9 cellular contexts compared by ENCODE assay signal in the genomic region with DNA sequence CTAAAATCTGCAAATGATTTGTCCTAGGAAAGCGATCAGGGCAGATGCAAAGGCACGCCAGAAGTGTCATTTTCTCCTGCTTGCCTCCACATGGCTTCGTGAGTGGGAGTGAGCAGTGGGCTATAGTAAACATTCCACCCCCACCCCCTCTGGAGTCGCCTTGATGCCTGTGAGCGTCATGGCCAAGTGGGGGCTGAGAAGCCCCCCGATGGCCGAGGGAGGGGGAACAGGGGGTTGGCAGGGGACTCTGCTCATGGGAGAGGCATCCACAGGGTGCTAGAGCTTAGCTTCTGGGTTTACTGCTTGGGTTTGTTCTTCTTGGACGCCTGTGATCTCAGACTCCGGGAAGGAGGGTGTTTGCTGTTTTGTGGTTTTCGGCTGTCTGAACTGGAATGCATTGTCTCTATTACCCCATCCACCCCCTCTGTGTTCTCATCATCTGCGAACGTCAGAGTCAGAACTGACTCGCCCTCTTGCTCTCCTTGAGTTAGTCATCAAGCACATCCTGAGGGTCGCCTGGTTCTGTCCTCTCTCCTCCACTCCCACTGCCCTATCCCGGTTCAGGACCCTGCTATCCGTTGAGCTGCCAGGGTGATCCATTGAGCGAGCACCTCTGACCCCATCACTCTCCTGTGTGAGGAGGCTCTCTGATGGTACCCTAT. TPM values are rescaled to one million over a fixed set of nuclear protein-coding genes. Genes with fewer than 3 reads are reported as not detected.
A peak's percentile ranks its signal among the peaks of the same experiment; 100 is the strongest.
DNase-seq lines count a peak whose midpoint lies in the region; ATAC-seq, FAIRE-seq and TF ChIP-seq lines count a peak whose summit lies in the region.
"Had no signal": no experiment of that assay in that cellular context is flagged by ENCODE, and none has a peak within 500 bp of the region (broad histone marks: within the 10 kb centered on the region; RNA-seq: fewer than 3 reads in every experiment).

No MANE protein-coding gene starts in this region.

- H3K4me1 Mint-ChIP-seq in activated T-helper 1 cell treated with anti-CD3 and anti-CD28 coated beads, Interleukin-12 subunit alpha, Interleukin-12 subunit beta, Interleukin-2, Interleukin-4 antibody, amounts not matched to agents 30 ng/mL and 10 ng/mL and 1 ng/mL, durations not matched to agents 14 hours and 24 hours and 36 hours (ENCODE audit: low read depth), result peaks cover 95% of the 10 kb centered on the region

- peak overlapping the region; percentile 81 for H3K27ac Mint-ChIP-seq in activated T-helper 1 cell treated with anti-CD3 and anti-CD28 coated beads, Interleukin-12 subunit alpha, Interleukin-12 subunit beta, Interleukin-2, Interleukin-4 antibody, amounts not matched to agents 30 ng/mL and 10 ng/mL and 1 ng/mL, durations not matched to agents 14 hours and 24 hours and 36 hours
- H3K27ac Mint-ChIP-seq: dendritic cell treated with granulocyte-macrophage colony-stimulating factor and Interleukin-4, amounts not matched to agents 40 ng/mL and 50 ng/mL, for 4 days had no signal

- peaks cover 4% of the 10 kb centered on the region for H3K36me3 Mint-ChIP-seq in activated T-helper 1 cell treated with anti-CD3 and anti-CD28 coated beads, Interleukin-12 subunit alpha, Interleukin-12 subunit beta, Interleukin-2, Interleukin-4 antibody, amounts not matched to agents 30 ng/mL and 10 ng/mL and 1 ng/mL, durations not matched to agents 14 hours and 24 hours and 36 hours (ENCODE audit: low read depth)

- H3K27me3 Mint-ChIP-seq in activated T-helper 1 cell treated with anti-CD3 and anti-CD28 coated beads, Interleukin-12 subunit alpha, Interleukin-12 subunit beta, Interleukin-2, Interleukin-4 antibody, amounts not matched to agents 30 ng/mL and 10 ng/mL and 1 ng/mL, durations not matched to agents 14 hours and 24 hours and 36 hours (ENCODE audit: insufficient read depth), result no peaks in the 10 kb centered on the region

- WGBS in right cardiac atrium, result 59% methylated on average over 17 of the region's 17 CpGs

- peak; percentile 91 for DNase-seq in AG08396 (ENCODE audit: low spot score)
- DNase-seq in MV-4-11 (lab: John Stamatoyannopoulos, UW), result peak; percentile 72
- DNase-seq in activated T-helper 1 cell treated with anti-CD3 and anti-CD28 coated beads, Interleukin-12 subunit alpha, Interleukin-12 subunit beta, Interleukin-2, Interleukin-4 antibody, amounts not matched to agents 30 ng/mL and 10 ng/mL and 1 ng/mL, durations not matched to agents 14 hours and 24 hours and 36 hours (ENCODE audit: low spot score), result no peak
- DNase-seq in right cardiac atrium, result peak in 2 of 3 donors; percentile 46 to 61
- DNase-seq in urothelium cell line (ENCODE audit: low spot score), result peak; percentile 93
- no peak for DNase-seq in NCI-H774 (lab: John Stamatoyannopoulos, UW)
- DNase-seq in D721Med (ENCODE audit: insufficient read length, low spot score), result no peak

- no peak overlapping the region for H3K4me3 ChIP-seq in right cardiac atrium (ENCODE audit: low read length)

- H3K9me3 Mint-ChIP-seq in activated T-helper 1 cell treated with anti-CD3 and anti-CD28 coated beads, Interleukin-12 subunit alpha, Interleukin-12 subunit beta, Interleukin-2, Interleukin-4 antibody, amounts not matched to agents 30 ng/mL and 10 ng/mL and 1 ng/mL, durations not matched to agents 14 hours and 24 hours and 36 hours, result no peaks in the 10 kb centered on the region
- H3K9me3 Mint-ChIP-seq: dendritic cell treated with granulocyte-macrophage colony-stimulating factor and Interleukin-4, amounts not matched to agents 40 ng/mL and 50 ng/mL, for 4 days had no signal

- TF ChIP-seq CTCF in D721Med (IDR thresholded peaks at IDR 0.05; ENCODE audit: insufficient read depth, missing control alignments), result no peak

- FAIRE-seq in urothelium cell line (lab: Jason Lieb, UNC) (peak; percentile 94), D721Med (lab: Jason Lieb, UNC) (no peak)

- no peaks in the 10 kb centered on the region for H3K9me3 ChIP-seq in right cardiac atrium (ENCODE audit: control insufficient read depth, low read length)

- peak overlapping the region; percentile 16 for H3K27ac ChIP-seq in right cardiac atrium (ENCODE audit: low read length)

- intact Hi-C loops in activated T-helper 1 cell treated with anti-CD3 and anti-CD28 coated beads, Interleukin-12 subunit alpha, Interleukin-12 subunit beta, Interleukin-2, Interleukin-4 antibody, amounts not matched to agents 30 ng/mL and 10 ng/mL and 1 ng/mL, durations not matched to agents 14 hours and 24 hours and 36 hours (cut with micrococcal nuclease), result no loop called here
- intact Hi-C loops in right cardiac atrium (cut with DNase I), result loop anchor here in 1 of 4 donors (10.0 kb wide), 1 partner anchor 49 kb away; no protein-coding TSS in a partner anchor

- H3K27me3 ChIP-seq in right cardiac atrium (ENCODE audit: control insufficient read depth, insufficient read depth), result no peaks in the 10 kb centered on the region

- H3K4me3 Mint-ChIP-seq in activated T-helper 1 cell treated with anti-CD3 and anti-CD28 coated beads, Interleukin-12 subunit alpha, Interleukin-12 subunit beta, Interleukin-2, Interleukin-4 antibody, amounts not matched to agents 30 ng/mL and 10 ng/mL and 1 ng/mL, durations not matched to agents 14 hours and 24 hours and 36 hours, result peak overlapping the region; percentile 44
- H3K4me3 Mint-ChIP-seq: dendritic cell treated with granulocyte-macrophage colony-stimulating factor and Interleukin-4, amounts not matched to agents 40 ng/mL and 50 ng/mL, for 4 days had no signal

- ATAC-seq in right cardiac atrium (peak; percentile 53 to 81), GM21447 (IDR thresholded peaks at IDR 0.05; ENCODE audit: unreplicated experiment) (no peak)

- no peaks in the 10 kb centered on the region for H3K4me1 ChIP-seq in right cardiac atrium (ENCODE audit: control insufficient read depth, insufficient read depth, low read length)

RNA-seq across cellular contexts. Expression of a gene that starts 15.4 kb away (rescaled TPM):
- total RNA-seq in activated T-helper 1 cell treated with anti-CD3 and anti-CD28 coated beads, Interleukin-12 subunit alpha, Interleukin-12 subunit beta, Interleukin-2, Interleukin-4 antibody, amounts not matched to agents 30 ng/mL and 10 ng/mL and 1 ng/mL, durations not matched to agents 14 hours and 24 hours and 36 hours, result 14.5 and 15.5 TPM in 2 replicates
- total RNA-seq in right cardiac atrium, result under 1 TPM in 1 of 4 donors, not detected in 3; 0.14 TPM
- not detected for polyA plus RNA-seq in right cardiac atrium

RNA-seq across cellular contexts. Expression of a gene that starts 42.7 kb away (rescaled TPM):
- total RNA-seq in activated T-helper 1 cell treated with anti-CD3 and anti-CD28 coated beads, Interleukin-12 subunit alpha, Interleukin-12 subunit beta, Interleukin-2, Interleukin-4 antibody, amounts not matched to agents 30 ng/mL and 10 ng/mL and 1 ng/mL, durations not matched to agents 14 hours and 24 hours and 36 hours, result 83.9 and 84.3 TPM in 2 replicates
- 100 to 1,000 TPM; 159 to 510 (median 262) TPM for total RNA-seq in right cardiac atrium
- polyA plus RNA-seq in right cardiac atrium, result 205 TPM

Comparison
In these comparisons a context has a peak if more than half of its experiments do, and no peak if none do; other contexts are left out.
1. DNase-seq: peak in AG08396 (single experiment), MV-4-11 (single experiment), right cardiac atrium (2 of 3) and urothelium cell line (single experiment); none in activated T-helper 1 cell treated with anti-CD3 and anti-CD28 coated beads, Interleukin-12 subunit alpha, Interleukin-12 subunit beta, Interleukin-2, Interleukin-4 antibody, amounts not matched to agents 30 ng/mL and 10 ng/mL and 1 ng/mL, durations not matched to agents 14 hours and 24 hours and 36 hours (single experiment), NCI-H774 (single experiment) and D721Med (single experiment).
2. RNA of a gene that starts 15.4 kb away (total RNA-seq): 14.5 to 15.5 TPM in activated T-helper 1 cell treated with anti-CD3 and anti-CD28 coated beads, Interleukin-12 subunit alpha, Interleukin-12 subunit beta, Interleukin-2, Interleukin-4 antibody, amounts not matched to agents 30 ng/mL and 10 ng/mL and 1 ng/mL, durations not matched to agents 14 hours and 24 hours and 36 hours; 0.14 TPM in right cardiac atrium; every median in the first group is over 10 times any median in the second.